In genomic region chr12:126708492-126708896, GRCh38 we compare ENCODE assay signal across 15 cellular contexts.
DNase-seq lines count a peak whose midpoint lies in the region; ATAC-seq and TF ChIP-seq lines count a peak whose summit lies in the region.
"Had no signal": no experiment of that assay in that cellular context is flagged by ENCODE, and none has a peak within 500 bp of the region (broad histone marks: within the 10 kb centered on the region; RNA-seq: fewer than 3 reads in every experiment).

No MANE protein-coding gene starts in this region.

- H3K4me3 Mint-ChIP-seq in activated CD8-positive, alpha-beta T cell treated with anti-CD3 and anti-CD28 coated beads for 36 hours = no peak overlapping the region
- no peak overlapping the region for H3K4me3 Mint-ChIP-seq in activated CD8-positive, alpha-beta T cell treated with anti-CD3 and anti-CD28 coated beads, Interleukin-2, amount 10 ng/mL, durations not matched to agents 7 days and 5 days
- no peak overlapping the region for H3K4me3 Mint-ChIP-seq in T-helper 2 cell treated with Interferon-gamma antibody and Interleukin-4, amounts not matched to agents 5 μg/mL and 100 μg/mL, for 36 hours
- no peak overlapping the region for H3K4me3 Mint-ChIP-seq in nephron progenitor cell
- H3K4me3 Mint-ChIP-seq: brain, neural crest cell had no signal

- ATAC-seq in activated CD8-positive, alpha-beta T cell treated with anti-CD3 and anti-CD28 coated beads for 36 hours = peak; percentile 61
- ATAC-seq in activated CD8-positive, alpha-beta T cell treated with anti-CD3 and anti-CD28 coated beads, Interleukin-2, amount 10 ng/mL, durations not matched to agents 7 days and 5 days = no peak

- no peak overlapping the region for H3K27ac Mint-ChIP-seq in activated CD8-positive, alpha-beta T cell treated with anti-CD3 and anti-CD28 coated beads for 36 hours
- H3K27ac Mint-ChIP-seq in activated CD8-positive, alpha-beta T cell treated with anti-CD3 and anti-CD28 coated beads, Interleukin-2, amount 10 ng/mL, durations not matched to agents 7 days and 5 days = no peak overlapping the region
- no peak overlapping the region for H3K27ac Mint-ChIP-seq in T-helper 2 cell treated with Interferon-gamma antibody and Interleukin-4, amounts not matched to agents 5 μg/mL and 100 μg/mL, for 36 hours
- no peak overlapping the region for H3K27ac Mint-ChIP-seq in nephron progenitor cell
- H3K27ac Mint-ChIP-seq: brain had no signal

- DNase-seq in activated CD8-positive, alpha-beta T cell treated with anti-CD3 and anti-CD28 coated beads for 36 hours = peak; percentile 4
- no peak for DNase-seq in activated CD8-positive, alpha-beta T cell treated with anti-CD3 and anti-CD28 coated beads, Interleukin-2, amount 10 ng/mL, durations not matched to agents 7 days and 5 days
- DNase-seq in GM04504 (ENCODE audit: low read depth) = peak; percentile 56
- peak; percentile 4 for DNase-seq in T-helper 2 cell treated with Interferon-gamma antibody and Interleukin-4, amounts not matched to agents 5 μg/mL and 100 μg/mL, for 36 hours (ENCODE audit: low spot score)
- peak; percentile 74 for DNase-seq in islet precursor cell
- no peak for DNase-seq in nephron progenitor cell
- DNase-seq in NCI-H187 (lab: John Stamatoyannopoulos, UW) = no peak
- no peak for DNase-seq in NCI-H128 (lab: John Stamatoyannopoulos, UW; ENCODE audit: unreplicated experiment)
- DNase-seq: ACHN, IMR-90, NCI-H1436, NCI-H524 treated with DMSO at 0.1 percent for 48 hours, SHP77 treated with DMSO at 0.1 percent for 48 hours had no signal

- H3K9me3 Mint-ChIP-seq in activated CD8-positive, alpha-beta T cell treated with anti-CD3 and anti-CD28 coated beads for 36 hours = peaks cover 2% of the 10 kb centered on the region
- no peaks in the 10 kb centered on the region for H3K9me3 Mint-ChIP-seq in activated CD8-positive, alpha-beta T cell treated with anti-CD3 and anti-CD28 coated beads, Interleukin-2, amount 10 ng/mL, durations not matched to agents 7 days and 5 days (ENCODE audit: insufficient read depth)
- no peaks in the 10 kb centered on the region for H3K9me3 Mint-ChIP-seq in T-helper 2 cell treated with Interferon-gamma antibody and Interleukin-4, amounts not matched to agents 5 μg/mL and 100 μg/mL, for 36 hours
- H3K9me3 Mint-ChIP-seq in nephron progenitor cell = no peaks in the 10 kb centered on the region
- H3K9me3 Mint-ChIP-seq: neural crest cell had no signal

- H3K27me3 Mint-ChIP-seq in activated CD8-positive, alpha-beta T cell treated with anti-CD3 and anti-CD28 coated beads for 36 hours = no peaks in the 10 kb centered on the region
- H3K27me3 Mint-ChIP-seq in activated CD8-positive, alpha-beta T cell treated with anti-CD3 and anti-CD28 coated beads, Interleukin-2, amount 10 ng/mL, durations not matched to agents 7 days and 5 days (ENCODE audit: low read depth) = no peaks in the 10 kb centered on the region
- no peaks in the 10 kb centered on the region for H3K27me3 Mint-ChIP-seq in T-helper 2 cell treated with Interferon-gamma antibody and Interleukin-4, amounts not matched to agents 5 μg/mL and 100 μg/mL, for 36 hours (ENCODE audit: low read depth)
- H3K27me3 Mint-ChIP-seq in nephron progenitor cell (ENCODE audit: low read depth, poor library complexity) = peaks cover 27% of the 10 kb centered on the region

- intact Hi-C loops in activated CD8-positive, alpha-beta T cell treated with anti-CD3 and anti-CD28 coated beads for 36 hours (cut with micrococcal nuclease) = no loop called here

- TF ChIP-seq CTCF in activated CD8-positive, alpha-beta T cell treated with anti-CD3 and anti-CD28 coated beads for 36 hours (IDR thresholded peaks at IDR 0.05) = no peak
- TF ChIP-seq CTCF in nephron progenitor cell (IDR thresholded peaks at IDR 0.05) = no peak

- no peaks in the 10 kb centered on the region for H3K36me3 Mint-ChIP-seq in activated CD8-positive, alpha-beta T cell treated with anti-CD3 and anti-CD28 coated beads for 36 hours (ENCODE audit: low read depth)
- H3K36me3 Mint-ChIP-seq in activated CD8-positive, alpha-beta T cell treated with anti-CD3 and anti-CD28 coated beads, Interleukin-2, amount 10 ng/mL, durations not matched to agents 7 days and 5 days (ENCODE audit: low read depth) = no peaks in the 10 kb centered on the region
- H3K36me3 Mint-ChIP-seq in T-helper 2 cell treated with Interferon-gamma antibody and Interleukin-4, amounts not matched to agents 5 μg/mL and 100 μg/mL, for 36 hours (ENCODE audit: low read depth) = no peaks in the 10 kb centered on the region
- no peaks in the 10 kb centered on the region for H3K36me3 Mint-ChIP-seq in nephron progenitor cell (ENCODE audit: low read depth)
- H3K36me3 Mint-ChIP-seq: brain had no signal

- POLR2A ChIA-PET in activated CD8-positive, alpha-beta T cell treated with anti-CD3 and anti-CD28 coated beads for 36 hours (lab: Charles Lee) = no interaction called here
- POLR2A ChIA-PET in activated CD8-positive, alpha-beta T cell treated with anti-CD3 and anti-CD28 coated beads, Interleukin-2, amount 10 ng/mL, durations not matched to agents 7 days and 5 days (lab: Charles Lee) = no interaction called here

- CTCF ChIA-PET in activated CD8-positive, alpha-beta T cell treated with anti-CD3 and anti-CD28 coated beads for 36 hours (lab: Charles Lee) = interaction anchor here (0.7 kb wide), 1 partner anchor 39 kb away, joined by 3 read pairs; no protein-coding TSS in a partner anchor
- CTCF ChIA-PET in activated CD8-positive, alpha-beta T cell treated with anti-CD3 and anti-CD28 coated beads, Interleukin-2, amount 10 ng/mL, durations not matched to agents 7 days and 5 days (lab: Charles Lee) = no interaction called here

- H3K4me1 Mint-ChIP-seq in activated CD8-positive, alpha-beta T cell treated with anti-CD3 and anti-CD28 coated beads for 36 hours (ENCODE audit: low read depth) = no peaks in the 10 kb centered on the region
- H3K4me1 Mint-ChIP-seq in activated CD8-positive, alpha-beta T cell treated with anti-CD3 and anti-CD28 coated beads, Interleukin-2, amount 10 ng/mL, durations not matched to agents 7 days and 5 days (ENCODE audit: low read depth) = no peaks in the 10 kb centered on the region
- peaks cover 3% of the 10 kb centered on the region for H3K4me1 Mint-ChIP-seq in T-helper 2 cell treated with Interferon-gamma antibody and Interleukin-4, amounts not matched to agents 5 μg/mL and 100 μg/mL, for 36 hours (ENCODE audit: low read depth)
- H3K4me1 Mint-ChIP-seq in nephron progenitor cell = no peaks in the 10 kb centered on the region
- H3K4me1 Mint-ChIP-seq: neural crest cell had no signal

Comparison
In these comparisons a context has a peak if more than half of its experiments do, and no peak if none do; other contexts are left out.
1. DNase-seq: peak in activated CD8-positive, alpha-beta T cell treated with anti-CD3 and anti-CD28 coated beads for 36 hours (single experiment), GM04504 (single experiment), T-helper 2 cell treated with Interferon-gamma antibody and Interleukin-4, amounts not matched to agents 5 μg/mL and 100 μg/mL, for 36 hours (single experiment) and islet precursor cell (single experiment); none in activated CD8-positive, alpha-beta T cell treated with anti-CD3 and anti-CD28 coated beads, Interleukin-2, amount 10 ng/mL, durations not matched to agents 7 days and 5 days (single experiment), nephron progenitor cell (single experiment), NCI-H187 (0 of 2) and NCI-H128 (single experiment).